Comparison of ENCODE assay signal across 22 cellular contexts in the genomic region with DNA sequence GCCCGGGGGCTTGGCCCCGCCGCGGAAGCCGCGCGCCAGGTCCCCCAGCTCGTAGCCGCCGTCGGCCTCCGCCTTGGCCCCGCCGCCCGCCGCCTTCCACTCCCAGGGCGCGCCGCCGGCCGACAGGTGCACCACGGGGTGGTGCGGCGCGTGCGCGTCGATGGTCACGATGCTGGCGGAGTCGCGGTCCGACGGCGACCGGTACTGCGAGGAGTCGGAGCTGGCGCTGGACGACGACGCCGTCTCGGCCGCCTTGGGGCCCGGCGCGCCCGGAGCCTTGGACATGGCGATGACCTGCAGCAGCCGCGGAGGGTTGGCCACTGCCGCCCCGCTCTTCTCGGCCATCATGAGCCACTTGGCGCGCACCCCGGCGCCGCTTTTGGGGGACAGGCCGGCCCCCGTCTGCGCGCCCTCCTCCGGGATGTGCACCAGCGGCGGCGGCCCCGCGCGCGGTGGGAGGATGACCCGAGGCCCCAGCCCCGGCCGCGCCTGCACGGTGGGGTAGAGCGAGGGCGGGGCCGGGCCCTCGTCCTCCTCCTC. TPM values are rescaled to one million over a fixed set of nuclear protein-coding genes. Genes with fewer than 3 reads are reported as not detected.
DNase-seq lines count a peak whose midpoint lies in the region; ATAC-seq and TF ChIP-seq lines count a peak whose summit lies in the region.
"Had no signal": no experiment of that assay in that cellular context is flagged by ENCODE, and none has a peak within 500 bp of the region (broad histone marks: within the 10 kb centered on the region; RNA-seq: fewer than 3 reads in every experiment).

No MANE protein-coding gene starts in this region.

- no peak overlapping the region for H3K4me3 ChIP-seq in Panc1 (ENCODE audit: low read depth in 2 of 2, low read length in 2 of 2)
- H3K4me3 ChIP-seq in mucosa of descending colon: no peak overlapping the region
- H3K4me3 ChIP-seq: esophagus muscularis mucosa, hepatocyte, lower lobe of right lung had no signal

- H3K9me3 ChIP-seq in Panc1 (ENCODE audit: control insufficient read depth, insufficient read depth, low read depth, low read length) (no peaks in the 10 kb centered on the region), mucosa of descending colon (no peaks in the 10 kb centered on the region)
- H3K9me3 ChIP-seq: esophagus muscularis mucosa, lower lobe of right lung had no signal

- H3K36me3 ChIP-seq in Panc1 (ENCODE audit: control insufficient read depth, insufficient read depth, low read length) (peaks cover 5% of the 10 kb centered on the region), mucosa of descending colon (ENCODE audit: low read depth) (peaks cover 26% of the 10 kb centered on the region)

- POLR2A ChIA-PET in Panc1 (lab: Charles Lee): no interaction called here
- POLR2A ChIA-PET in GM10248 (lab: Yijun Ruan, JAX): no interaction called here

- in situ Hi-C loops in Panc1 (cut with HindIII; ENCODE audit: low pct_unique_long_range_greater_than_20kb, low sequenced_read_pairs): no loop called here

- H3K27me3 ChIP-seq in Panc1 (ENCODE audit: control insufficient read depth, insufficient read depth, low read length): no peaks in the 10 kb centered on the region
- H3K27me3 ChIP-seq: esophagus muscularis mucosa, hepatocyte had no signal

- H3K27ac ChIP-seq in Panc1 (ENCODE audit: low read length): no peak overlapping the region
- H3K27ac ChIP-seq: esophagus muscularis mucosa, hepatocyte, lower lobe of right lung had no signal

- ATAC-seq in Panc1 (peak; percentile 11), mucosa of descending colon (peak; percentile 2), HG02678 (IDR thresholded peaks at IDR 0.05; ENCODE audit: unreplicated experiment) (no peak)

- DNase-seq in GM10266 (ENCODE audit: extremely low spot score) (peak; percentile 47), Panc1 (ENCODE audit: low read depth, low spot score) (no peak), mucosa of descending colon (no peak), GM10248 (ENCODE audit: extremely low spot score) (no peak), DMS53 treated with DMSO at 0.1 percent for 48 hours (lab: John Stamatoyannopoulos, UW; ENCODE audit: unreplicated experiment) (no peak)
- DNase-seq: activated CD4-positive, alpha-beta memory T cell treated with anti-CD3 and anti-CD28 coated beads, Interleukin-2, amount 10 ng/mL, durations not matched to agents 7 days and 5 days; activated CD4-positive, CD25-positive, alpha-beta regulatory T cell; activated effector memory CD4-positive, alpha-beta T cell treated with Interleukin-2 at 50 U/mL for 16 hours; DMS 273 treated with DMSO at 0.1 percent for 48 hours; effector CD8-positive, alpha-beta T cell; lower lobe of right lung; NCI-H187; NCI-H748 treated with DMSO at 0.1 percent for 48 hours; stimulated activated naive B cell treated with anti-CD40 and anti-IgM and Interleukin-4, amounts not matched to agents 10 μg/mL and 1 μg/mL and 100 μg/mL, for 72 hours; T1000 had no signal

- H3K4me1 ChIP-seq in Panc1 (ENCODE audit: control insufficient read depth, insufficient read depth, low read length) (no peaks in the 10 kb centered on the region), mucosa of descending colon (ENCODE audit: low read depth) (no peaks in the 10 kb centered on the region)
- H3K4me1 ChIP-seq: esophagus muscularis mucosa, lower lobe of right lung had no signal

- CTCF ChIA-PET in Panc1 (lab: Charles Lee): no interaction called here
- CTCF ChIA-PET in GM10248 (lab: Yijun Ruan, JAX): no interaction called here

- TF ChIP-seq CTCF in GM10266 (IDR thresholded peaks at IDR 0.05; ENCODE audit: control insufficient read depth, insufficient read depth, low read depth, missing control alignments): no peak
- TF ChIP-seq CTCF in Panc1 (IDR thresholded peaks at IDR 0.05): no peak
- no peak for TF ChIP-seq CTCF in mucosa of descending colon (IDR thresholded peaks at IDR 0.05)
- TF ChIP-seq CTCF in GM10248 (IDR thresholded peaks at IDR 0.05; ENCODE audit: control extremely low read depth, extremely low read depth, low read depth, missing control alignments): no peak

- BruUV-seq in Panc1 (replicated peaks; lab: Mats Ljungman, UMichigan): TSS peak; percentile 89

- intact Hi-C loops in Panc1 (cut with micrococcal nuclease; ENCODE audit: unreplicated experiment) (no loop called here), mucosa of descending colon (cut with DNase I, micrococcal nuclease) (no loop called here)

RNA-seq across cellular contexts. Expression of gene PLPPR3, which starts 8.9 kb away (rescaled TPM):
- 63.7 TPM for total RNA-seq in Panc1 (2021; ENCODE audit: unreplicated experiment)
- 123 TPM for polyA plus RNA-seq in Panc1 (2012; ENCODE audit: insufficient read length)
- total RNA-seq in mucosa of descending colon: under 1 TPM in 1 of 3 donors, not detected in 2; 0.19 TPM
- total RNA-seq: activated CD4-positive, alpha-beta memory T cell treated with anti-CD3 and anti-CD28 coated beads, Interleukin-2, amount 10 ng/mL, durations not matched to agents 7 days and 5 days; esophagus muscularis mucosa; LHCN-M2 had no signal

RNA-seq across cellular contexts. Expression of gene AZU1, which starts 14.7 kb away (rescaled TPM):
- total RNA-seq in Panc1 (2021; ENCODE audit: unreplicated experiment) (5.8 TPM), mucosa of descending colon (under 1 TPM in 1 of 3 donors, not detected in 2; 0.25 TPM)
- polyA plus RNA-seq in Panc1 (2012; ENCODE audit: insufficient read length): 5.9 TPM
- total RNA-seq: activated CD4-positive, alpha-beta memory T cell treated with anti-CD3 and anti-CD28 coated beads, Interleukin-2, amount 10 ng/mL, durations not matched to agents 7 days and 5 days; G401; hepatocyte; LHCN-M2 had no signal

RNA-seq across cellular contexts. Expression of gene PTBP1, which starts 15.6 kb away (rescaled TPM):
- total RNA-seq in Panc1 (2021; ENCODE audit: unreplicated experiment) (515 TPM), mucosa of descending colon (100 to 1,000 TPM; 204 to 305 (median 281) TPM)
- polyA plus RNA-seq in Panc1 (2012; ENCODE audit: insufficient read length): 590 TPM

RNA-seq across cellular contexts. Expression of gene PRTN3, which starts 27.9 kb away (rescaled TPM):
- 1.5 TPM for total RNA-seq in Panc1 (2021; ENCODE audit: unreplicated experiment)
- 2.6 TPM for polyA plus RNA-seq in Panc1 (2012; ENCODE audit: insufficient read length)
- total RNA-seq in mucosa of descending colon: not detected
- total RNA-seq: activated CD4-positive, alpha-beta memory T cell treated with anti-CD3 and anti-CD28 coated beads, Interleukin-2, amount 10 ng/mL, durations not matched to agents 7 days and 5 days; G401; hepatocyte; LHCN-M2; lower lobe of right lung; progenitor cell of endocrine pancreas had no signal
- polyA plus RNA-seq: hepatocyte had no signal

RNA-seq across cellular contexts. Expression of gene ELANE, which starts 39.2 kb away (rescaled TPM):
- total RNA-seq in Panc1 (2021; ENCODE audit: unreplicated experiment): 0.57 TPM
- 0.40 TPM for polyA plus RNA-seq in Panc1 (2012; ENCODE audit: insufficient read length)
- total RNA-seq in mucosa of descending colon: 1 to 10 TPM in 1 of 3 donors, under 1 TPM in 2; 0.43 to 1.2 (median 0.77) TPM
- total RNA-seq: activated CD4-positive, alpha-beta memory T cell treated with anti-CD3 and anti-CD28 coated beads, Interleukin-2, amount 10 ng/mL, durations not matched to agents 7 days and 5 days; frontal cortex; G401; progenitor cell of endocrine pancreas had no signal

Comparison
In these comparisons a context has a peak if more than half of its experiments do, and no peak if none do; other contexts are left out.
1. RNA of gene PLPPR3, which starts 8.9 kb away (total RNA-seq): 63.7 TPM in Panc1 (single experiment); 0.19 TPM in mucosa of descending colon; every median in the first group is over 10 times any median in the second.